ENCODE assay signal across 26 cellular contexts in the genomic region with DNA sequence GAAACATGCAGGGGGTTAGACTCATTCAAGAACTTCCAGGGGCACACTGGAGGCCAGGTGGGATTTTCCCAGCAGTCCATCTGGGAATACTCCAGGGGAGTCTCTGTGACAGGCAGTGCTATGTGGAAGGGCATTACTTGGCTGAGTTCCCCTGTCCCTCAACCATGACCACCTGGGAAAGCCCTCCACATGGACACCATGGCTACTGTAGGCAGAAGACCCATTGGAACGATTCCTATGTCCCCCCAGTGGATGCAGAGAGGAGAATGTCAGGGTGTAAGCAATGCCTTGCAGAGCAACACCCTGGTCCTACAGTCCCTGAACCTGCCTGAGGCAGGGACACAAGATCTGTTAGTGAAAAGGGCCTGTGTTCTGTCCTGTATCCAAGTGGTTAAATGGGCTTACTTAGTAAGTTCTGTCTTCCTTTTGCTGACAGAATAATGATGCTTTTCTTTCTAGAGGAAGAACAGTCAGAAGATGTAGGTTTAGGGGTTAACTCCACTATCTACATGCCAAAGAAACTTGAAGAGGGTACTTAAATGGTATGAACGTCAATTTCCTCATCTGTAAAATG. TPM values are rescaled to one million over a fixed set of nuclear protein-coding genes. Genes with fewer than 3 reads are reported as not detected.
A peak's percentile ranks its signal among the peaks of the same experiment; 100 is the strongest.
DNase-seq lines count a peak whose midpoint lies in the region; TF ChIP-seq lines count a peak whose summit lies in the region.
"Had no signal": no experiment of that assay in that cellular context is flagged by ENCODE, and none has a peak within 500 bp of the region (broad histone marks: within the 10 kb centered on the region; RNA-seq: fewer than 3 reads in every experiment).

No MANE protein-coding gene starts in this region.

- peak overlapping the region; percentile 95 for H3K4me2 ChIP-seq in BLaER1
- H3K4me2 ChIP-seq: KMS-11 had no signal

- H3K4me3 ChIP-seq in BLaER1 (peak overlapping the region; percentile 19; the same call in 1 of the 2 replicates), testis (no peak overlapping the region)
- H3K4me3 ChIP-seq in CD4-positive, alpha-beta memory T cell (ENCODE audit: low read length in 2 of 2) = no peak overlapping the region
- H3K4me3 ChIP-seq: dorsolateral prefrontal cortex, esophagus squamous epithelium, HAP-1, heart left ventricle, lung, SK-N-MC, skin epidermis, tibial artery had no signal

- H3K4me3 Mint-ChIP-seq in CD4-positive, alpha-beta memory T cell = peak overlapping the region; percentile 53 to 87 (median 74)
- no peak overlapping the region for H3K4me3 Mint-ChIP-seq in dendritic cell treated with granulocyte-macrophage colony-stimulating factor and Interleukin-4, amounts not matched to agents 40 ng/mL and 50 ng/mL, for 4 days
- H3K4me3 Mint-ChIP-seq: nephron had no signal

- H3K36me3 ChIP-seq in BLaER1 (peaks cover 75% of the 10 kb centered on the region), testis (ENCODE audit: low read depth, missing control alignments) (no peaks in the 10 kb centered on the region)
- H3K36me3 ChIP-seq in CD4-positive, alpha-beta memory T cell (ENCODE audit: insufficient read depth, low read length) = peaks cover 52% of the 10 kb centered on the region
- H3K36me3 ChIP-seq: brain microvascular endothelial cell, esophagus squamous epithelium, HAP-1, heart left ventricle, tibial artery had no signal

- 67 to 85% methylated on average over 2 of the region's 2 CpGs for WGBS in testis, 2 donors

- no peak for TF ChIP-seq POLR2A in testis (IDR thresholded peaks at IDR 0.05)

- no peaks in the 10 kb centered on the region for H3K9me3 ChIP-seq in BLaER1
- H3K9me3 ChIP-seq in CD4-positive, alpha-beta memory T cell (ENCODE audit: control insufficient read depth in 1 of 2, low read length in 2 of 2) = no peaks in the 10 kb centered on the region
- no peaks in the 10 kb centered on the region for H3K9me3 ChIP-seq in testis
- H3K9me3 ChIP-seq: esophagus squamous epithelium, HAP-1, heart left ventricle, tibial artery had no signal

- H3K9ac ChIP-seq in BLaER1 = peak overlapping the region; percentile 15; the same call in 1 of the 2 replicates
- H3K9ac ChIP-seq: KMS-11 had no signal

- DNase-seq in CD4-positive, alpha-beta memory T cell = peak in 1 of 5 donors; percentile 25
- peak; percentile 85 for DNase-seq in SK-MEL-5 (ENCODE audit: low read depth, low spot score)
- no peak for DNase-seq in testis
- no peak for DNase-seq in NCI-H446 (lab: John Stamatoyannopoulos, UW)
- DNase-seq in A172 (ENCODE audit: low spot score) = no peak
- DNase-seq in NCI-H1105 treated with DMSO at 0.1 percent for 48 hours (lab: John Stamatoyannopoulos, UW) = no peak
- DNase-seq: AML-193; brain microvascular endothelial cell; DMS153; dorsolateral prefrontal cortex; esophagus squamous epithelium; heart left ventricle; NCI-H1105; NCI-H2171; NCI-H82; stimulated activated CD4-positive, alpha-beta T cell treated with anti-CD3 and anti-CD28 coated beads, Interleukin-4, amount 100 ng/mL, for 24 hours; tibial artery had no signal

- intact Hi-C loops in CD4-positive, alpha-beta memory T cell (cut with micrococcal nuclease) = no loop called here
- intact Hi-C loops in dendritic cell treated with granulocyte-macrophage colony-stimulating factor and Interleukin-4, amounts not matched to agents 40 ng/mL and 50 ng/mL, for 4 days (cut with micrococcal nuclease) = loop anchor here (5.0 kb wide), 1 partner anchor 34 kb away; no protein-coding TSS in a partner anchor
- intact Hi-C loops in testis (cut with DNase I; ENCODE audit: low total_unique reads) = no loop called here

- peak overlapping the region; percentile 87 to 99 (median 94) for H3K27ac Mint-ChIP-seq in CD4-positive, alpha-beta memory T cell
- peak overlapping the region; percentile 66 for H3K27ac Mint-ChIP-seq in dendritic cell treated with granulocyte-macrophage colony-stimulating factor and Interleukin-4, amounts not matched to agents 40 ng/mL and 50 ng/mL, for 4 days
- H3K27ac Mint-ChIP-seq: nephron, progenitor cell of endocrine pancreas had no signal

- POLR2A ChIA-PET in CD4-positive, alpha-beta memory T cell (lab: Charles Lee; ENCODE audit: partially characterized antibody) = interaction anchor here (0.8 to 7.7 kb wide), 5 partner anchors 13 to 51 kb away, joined by 3 to 135 read pairs (median 9); partner anchors contain the start of gene SLAMF1

- peaks cover 0 to 2% (median 0%) of the 10 kb centered on the region in 8 donors for H3K9me3 Mint-ChIP-seq in CD4-positive, alpha-beta memory T cell
- no peaks in the 10 kb centered on the region for H3K9me3 Mint-ChIP-seq in dendritic cell treated with granulocyte-macrophage colony-stimulating factor and Interleukin-4, amounts not matched to agents 40 ng/mL and 50 ng/mL, for 4 days
- H3K9me3 Mint-ChIP-seq: nephron had no signal

- in situ Hi-C loops in SK-MEL-5 (cut with HindIII; ENCODE audit: low pct_unique_long_range_greater_than_20kb, low sequenced_read_pairs) = no loop called here

- no peak for TF ChIP-seq CTCF in testis (IDR thresholded peaks at IDR 0.05)

- H3K4me1 ChIP-seq in BLaER1 (peaks cover 100% of the 10 kb centered on the region), testis (no peaks in the 10 kb centered on the region)
- peaks cover 98% of the 10 kb centered on the region for H3K4me1 ChIP-seq in CD4-positive, alpha-beta memory T cell (ENCODE audit: insufficient read depth, low read length)
- H3K4me1 ChIP-seq: tibial artery had no signal

- H3K36me3 Mint-ChIP-seq in CD4-positive, alpha-beta memory T cell = peaks cover 65 to 88% of the 10 kb centered on the region in 2 donors
- H3K36me3 Mint-ChIP-seq in dendritic cell treated with granulocyte-macrophage colony-stimulating factor and Interleukin-4, amounts not matched to agents 40 ng/mL and 50 ng/mL, for 4 days (ENCODE audit: low read depth) = peaks cover 95% of the 10 kb centered on the region

- peaks cover 80 to 99% (median 90%) of the 10 kb centered on the region in 4 donors for H3K4me1 Mint-ChIP-seq in CD4-positive, alpha-beta memory T cell
- H3K4me1 Mint-ChIP-seq in dendritic cell treated with granulocyte-macrophage colony-stimulating factor and Interleukin-4, amounts not matched to agents 40 ng/mL and 50 ng/mL, for 4 days (ENCODE audit: low read depth) = peaks cover 80% of the 10 kb centered on the region

- CTCF ChIA-PET in CD4-positive, alpha-beta memory T cell (lab: Charles Lee; ENCODE audit: partially characterized antibody) = interaction anchor here (1.1 to 2.2 kb wide), 5 partner anchors 8 to 41 kb away, joined by 3 to 17 read pairs (median 4); no protein-coding TSS in a partner anchor

- no peaks in the 10 kb centered on the region for H3K27me3 Mint-ChIP-seq in CD4-positive, alpha-beta memory T cell
- H3K27me3 Mint-ChIP-seq in dendritic cell treated with granulocyte-macrophage colony-stimulating factor and Interleukin-4, amounts not matched to agents 40 ng/mL and 50 ng/mL, for 4 days = no peaks in the 10 kb centered on the region
- H3K27me3 Mint-ChIP-seq: progenitor cell of endocrine pancreas had no signal

- H3K27me3 ChIP-seq in BLaER1 (no peaks in the 10 kb centered on the region), testis (no peaks in the 10 kb centered on the region)
- H3K27me3 ChIP-seq in CD4-positive, alpha-beta memory T cell (ENCODE audit: insufficient read depth, low read length) = no peaks in the 10 kb centered on the region
- H3K27me3 ChIP-seq: brain microvascular endothelial cell, esophagus squamous epithelium, heart left ventricle, tibial artery had no signal

- H3K27ac ChIP-seq in BLaER1 = peak overlapping the region; percentile 95
- peak overlapping the region; percentile 93 for H3K27ac ChIP-seq in CD4-positive, alpha-beta memory T cell (ENCODE audit: low read depth, low read length)
- no peak overlapping the region for H3K27ac ChIP-seq in testis
- H3K27ac ChIP-seq: brain microvascular endothelial cell, dorsolateral prefrontal cortex, esophagus squamous epithelium, KMS-11, SK-N-MC, tibial artery had no signal

- peaks cover 8% of the 10 kb centered on the region; the same call in 1 of the 2 replicates for H4K20me1 ChIP-seq in BLaER1

RNA-seq across cellular contexts. Expression of gene SLAMF1, which starts 13.4 kb away (rescaled TPM):
- 10 to 100 TPM; 59.8 to 59.9 TPM for total RNA-seq in CD4-positive, alpha-beta memory T cell
- 10 to 100 TPM; 21.4 to 62.5 TPM for polyA plus RNA-seq in CD4-positive, alpha-beta memory T cell
- not detected in 2 replicates for total RNA-seq in SK-MEL-5 (2014; rRNA removed; shearing (Covaris generic))
- polyA plus RNA-seq in SK-MEL-5 (2015; cell fraction: cytosol; rRNA removed) = 0.02 TPM in 1 of 2 replicates, not detected in the other
- polyA plus RNA-seq in SK-MEL-5 (2015; cell fraction: nucleus; rRNA removed) = 0.20 TPM in 1 of 2 replicates, not detected in the other
- under 1 TPM; 0.47 to 0.50 TPM for total RNA-seq in testis
- polyA plus RNA-seq in testis (ENCODE audit: insufficient read depth, low read depth, low replicate concordance) = 0.75 TPM
- total RNA-seq in A172 (2014; rRNA removed; shearing (Covaris generic)) = 0.07 and 1.1 TPM in 2 replicates
- total RNA-seq: progenitor cell of endocrine pancreas had no signal

RNA-seq across cellular contexts. Expression of gene CD84, which starts 54.1 kb away (rescaled TPM):
- total RNA-seq in CD4-positive, alpha-beta memory T cell = 10 to 100 TPM; 97.5 to 98.9 TPM
- polyA plus RNA-seq in CD4-positive, alpha-beta memory T cell = 10 to 100 TPM; 15.9 to 33.6 TPM
- not detected in 2 replicates for total RNA-seq in SK-MEL-5 (2014; rRNA removed; shearing (Covaris generic))
- not detected in 2 replicates for polyA plus RNA-seq in SK-MEL-5 (2015; cell fraction: cytosol; rRNA removed)
- polyA plus RNA-seq in SK-MEL-5 (2015; cell fraction: nucleus; rRNA removed) = not detected in 2 replicates
- 1 to 10 TPM; 6.4 to 6.9 TPM for total RNA-seq in testis
- polyA plus RNA-seq in testis (ENCODE audit: insufficient read depth, low read depth, low replicate concordance) = 7.7 TPM
- total RNA-seq in A172 (2014; rRNA removed; shearing (Covaris generic)) = not detected in 2 replicates
- total RNA-seq: progenitor cell of endocrine pancreas had no signal

Comparison
In these comparisons a context has a peak if more than half of its experiments do, and no peak if none do; other contexts are left out.
1. H3K27ac ChIP-seq: peak in BLaER1 (single experiment) and CD4-positive, alpha-beta memory T cell (single experiment); none in testis (0 of 2).
2. RNA of gene SLAMF1, which starts 13.4 kb away (total RNA-seq): 59.8 to 59.9 TPM in CD4-positive, alpha-beta memory T cell; 0.47 to 0.50 TPM in testis, 0.07 to 1.1 TPM in A172 and not detected in SK-MEL-5; every median in the first group is over 10 times any median in the second.
3. RNA of gene CD84, which starts 54.1 kb away (total RNA-seq): 97.5 to 98.9 TPM in CD4-positive, alpha-beta memory T cell; 6.4 to 6.9 TPM in testis, not detected in SK-MEL-5 and not detected in A172; every median in the first group is over 10 times any median in the second.